In the genomic region with DNA sequence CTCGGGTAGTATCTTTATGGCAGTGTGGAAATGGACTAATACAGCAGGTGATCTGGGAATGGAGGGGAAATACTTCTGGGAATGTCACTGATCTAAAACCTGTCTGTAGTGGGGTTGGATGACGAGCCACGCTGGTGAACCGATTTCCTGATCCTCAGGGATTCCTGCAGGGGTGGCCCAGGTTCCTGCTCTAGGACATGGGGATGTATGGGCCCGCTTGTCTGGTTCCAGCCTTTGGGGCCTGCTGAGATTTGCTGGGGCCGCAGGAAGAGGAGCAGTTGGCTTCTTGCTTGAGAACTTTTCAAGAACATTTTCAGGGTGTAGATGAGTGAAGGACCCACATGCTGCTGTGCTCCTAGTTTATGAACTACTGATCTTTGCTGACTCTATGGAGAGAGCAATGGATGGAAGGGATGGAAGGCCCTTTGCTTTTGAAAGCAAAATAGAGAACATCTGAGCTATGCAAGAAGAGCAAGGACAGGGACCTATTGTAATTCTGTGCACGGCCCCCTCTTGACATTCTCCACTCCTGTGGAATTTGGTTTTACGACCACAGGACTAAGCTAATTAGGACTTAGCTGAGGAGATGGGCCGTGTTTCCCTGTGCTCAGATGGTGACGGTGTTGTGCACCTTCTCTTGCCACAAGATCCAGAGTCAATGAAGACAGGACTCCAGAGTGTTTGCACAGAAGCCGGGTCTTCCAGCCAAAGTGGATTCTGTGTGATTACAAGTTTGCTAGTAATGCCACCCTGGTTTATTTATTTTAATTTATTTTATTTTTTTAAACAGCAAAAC, we compare ENCODE assay signal across 18 cellular contexts.
DNase-seq lines count a peak whose midpoint lies in the region; ATAC-seq and TF ChIP-seq lines count a peak whose summit lies in the region.
"Had no signal": no experiment of that assay in that cellular context is flagged by ENCODE, and none has a peak within 500 bp of the region (broad histone marks: within the 10 kb centered on the region; RNA-seq: fewer than 3 reads in every experiment).

No MANE protein-coding gene starts in this region.

- H3K27ac ChIP-seq in SK-N-MC (peak overlapping the region; percentile 68), lower lobe of right lung (no peak overlapping the region), thyroid gland (peak overlapping the region in 2 of 3 donors; percentile 1 to 28)

- WGBS in thyroid gland, 2 donors = 88 to 91% methylated on average over 11 of the region's 11 CpGs

- peaks cover 3% of the 10 kb centered on the region for H3K36me3 Mint-ChIP-seq in type B pancreatic cell
- H3K36me3 Mint-ChIP-seq: CD14-positive monocyte had no signal

- no peaks in the 10 kb centered on the region for H3K36me3 ChIP-seq in H7 (replicated peaks; ENCODE audit: control insufficient read depth, insufficient read depth, low read length)
- no peaks in the 10 kb centered on the region for H3K36me3 ChIP-seq in SK-N-MC (ENCODE audit: insufficient read depth, low read length)
- no peaks in the 10 kb centered on the region for H3K36me3 ChIP-seq in lower lobe of right lung
- no peaks in the 10 kb centered on the region for H3K36me3 ChIP-seq in thyroid gland

- intact Hi-C loops in lower lobe of right lung (cut with DNase I) (no loop called here), thyroid gland (cut with DNase I) (no loop called here)

- ATAC-seq in lower lobe of right lung = no peak
- ATAC-seq: Panc1 had no signal

- H3K27me3 Mint-ChIP-seq in type B pancreatic cell = no peaks in the 10 kb centered on the region

- H3K27me3 ChIP-seq in H7 (ENCODE audit: control insufficient read depth, insufficient read depth, low read length) = no peaks in the 10 kb centered on the region
- H3K27me3 ChIP-seq in lower lobe of right lung (ENCODE audit: low read depth) = no peaks in the 10 kb centered on the region
- no peaks in the 10 kb centered on the region for H3K27me3 ChIP-seq in thyroid gland

- H3K4me3 ChIP-seq in H7 (ENCODE audit: insufficient read depth, low read depth, low read length) (no peak overlapping the region), SK-N-MC (no peak overlapping the region), lower lobe of right lung (no peak overlapping the region), thyroid gland (replicated peaks in 1 of 3) (no peak overlapping the region)

- peak; percentile 43 for DNase-seq in H7
- DNase-seq in SK-N-MC (ENCODE audit: low read depth, low spot score) = no peak
- DNase-seq in lower lobe of right lung = peak; percentile 24
- DNase-seq in thyroid gland = no peak
- no peak for DNase-seq in type B pancreatic cell (ENCODE audit: extremely low spot score, unreplicated experiment)
- no peak for DNase-seq in NCI-H748 treated with DMSO at 0.1 percent for 48 hours (lab: John Stamatoyannopoulos, UW)
- no peak for DNase-seq in cerebellar nuclear complex (lab: John Stamatoyannopoulos, UW)
- DNase-seq: GDM1, GOT3, MM.1S, NCI-H1048, NCI-H1417 treated with DMSO at 0.1 percent for 48 hours, NCI-H187, NCI-H446, NCI-H526 had no signal

- H3K9me3 ChIP-seq in SK-N-MC (ENCODE audit: low read depth, low read length) (peaks cover 2% of the 10 kb centered on the region; the same call in 1 of the 2 replicates), lower lobe of right lung (no peaks in the 10 kb centered on the region), thyroid gland (no peaks in the 10 kb centered on the region)

- no peak for TF ChIP-seq POLR2A in thyroid gland (IDR thresholded peaks at IDR 0.05)

- no peak overlapping the region for H3K27ac Mint-ChIP-seq in type B pancreatic cell
- H3K27ac Mint-ChIP-seq: B cell had no signal

- H3K4me1 Mint-ChIP-seq in type B pancreatic cell (ENCODE audit: unreplicated experiment) = peaks cover 21% of the 10 kb centered on the region

- H3K9ac ChIP-seq in SK-N-MC (ENCODE audit: insufficient read length) = peak overlapping the region; percentile 28

- H3K9me3 Mint-ChIP-seq in type B pancreatic cell = no peaks in the 10 kb centered on the region

- H3K4me1 ChIP-seq in lower lobe of right lung (peaks cover 17% of the 10 kb centered on the region), thyroid gland (peaks cover 42 to 46% of the 10 kb centered on the region in 2 donors)

- TF ChIP-seq CTCF in lower lobe of right lung (IDR thresholded peaks at IDR 0.05) (no peak), thyroid gland (IDR thresholded peaks at IDR 0.05) (no peak), type B pancreatic cell (conservative IDR thresholded peaks at IDR 0.05) (no peak)

- no peak overlapping the region for H3K4me3 Mint-ChIP-seq in type B pancreatic cell
- H3K4me3 Mint-ChIP-seq: B cell, CD14-positive monocyte had no signal

Comparison
In these comparisons a context has a peak if more than half of its experiments do, and no peak if none do; other contexts are left out.
1. DNase-seq: peak in H7 (single experiment) and lower lobe of right lung (single experiment); none in SK-N-MC (single experiment), thyroid gland (0 of 2), type B pancreatic cell (single experiment), NCI-H748 treated with DMSO at 0.1 percent for 48 hours (single experiment) and cerebellar nuclear complex (0 of 2).